In genomic region chr11:116980136-116980793, GRCh38 we compare ENCODE assay signal across 8 cellular contexts.
DNase-seq lines count a peak whose midpoint lies in the region; ATAC-seq, FAIRE-seq and TF ChIP-seq lines count a peak whose summit lies in the region.

No MANE protein-coding gene starts in this region.

- H3K27me3 Mint-ChIP-seq in CD4-positive, alpha-beta T cell, result no peaks in the 10 kb centered on the region
- H3K27me3 Mint-ChIP-seq in activated naive CD8-positive, alpha-beta T cell treated with anti-CD3 and anti-CD28 coated beads for 36 hours, result no peaks in the 10 kb centered on the region

- POLR2A ChIA-PET in CD4-positive, alpha-beta T cell (lab: Charles Lee), result interaction anchor here (0.7 to 1.5 kb wide), 4 partner anchors 20 to 65 kb away, joined by 3 to 5 read pairs (median 4); no protein-coding TSS in a partner anchor

- peak overlapping the region; percentile 69 for H3K27ac Mint-ChIP-seq in CD4-positive, alpha-beta T cell
- H3K27ac Mint-ChIP-seq in activated naive CD8-positive, alpha-beta T cell treated with anti-CD3 and anti-CD28 coated beads for 36 hours, result peak overlapping the region; percentile 80

- FAIRE-seq in urothelium cell line (lab: Jason Lieb, UNC), result no peak

- CTCF ChIA-PET in CD4-positive, alpha-beta T cell (lab: Charles Lee), result no interaction called here

- H3K27ac ChIP-seq in CD4-positive, alpha-beta T cell (ENCODE audit: low read depth, low read length), result peak overlapping the region; percentile 36

- peaks cover 67% of the 10 kb centered on the region for H3K4me1 Mint-ChIP-seq in CD4-positive, alpha-beta T cell (ENCODE audit: low read depth)
- peaks cover 42% of the 10 kb centered on the region for H3K4me1 Mint-ChIP-seq in activated naive CD8-positive, alpha-beta T cell treated with anti-CD3 and anti-CD28 coated beads for 36 hours

- peak overlapping the region; percentile 66 for H3K4me3 Mint-ChIP-seq in CD4-positive, alpha-beta T cell
- H3K4me3 Mint-ChIP-seq in activated naive CD8-positive, alpha-beta T cell treated with anti-CD3 and anti-CD28 coated beads for 36 hours, result peak overlapping the region; percentile 50

- peak; percentile 71 for ATAC-seq in CD4-positive, alpha-beta T cell (ENCODE audit: poor library complexity)
- ATAC-seq in GM19324 (IDR thresholded peaks at IDR 0.05; ENCODE audit: low FRiP score, unreplicated experiment) (peak; percentile 67), HG03095 (IDR thresholded peaks at IDR 0.05; ENCODE audit: unreplicated experiment) (peak; percentile 87)

- H3K27me3 ChIP-seq in CD4-positive, alpha-beta T cell (ENCODE audit: control insufficient read depth, insufficient read depth, low read length), result no peaks in the 10 kb centered on the region

- H3K9me3 ChIP-seq in CD4-positive, alpha-beta T cell (ENCODE audit: control insufficient read depth, low read length), result no peaks in the 10 kb centered on the region

- H3K36me3 Mint-ChIP-seq in CD4-positive, alpha-beta T cell (ENCODE audit: low read depth), result peaks cover 11% of the 10 kb centered on the region
- H3K36me3 Mint-ChIP-seq in activated naive CD8-positive, alpha-beta T cell treated with anti-CD3 and anti-CD28 coated beads for 36 hours, result peaks cover 7% of the 10 kb centered on the region

- no peaks in the 10 kb centered on the region for H3K9me3 Mint-ChIP-seq in CD4-positive, alpha-beta T cell
- H3K9me3 Mint-ChIP-seq in activated naive CD8-positive, alpha-beta T cell treated with anti-CD3 and anti-CD28 coated beads for 36 hours, result no peaks in the 10 kb centered on the region

- no peak for TF ChIP-seq CTCF in CD4-positive, alpha-beta T cell (IDR thresholded peaks at IDR 0.05)

- intact Hi-C loops in CD4-positive, alpha-beta T cell (cut with DNase I, micrococcal nuclease), result no loop called here

- no peak for DNase-seq in CD4-positive, alpha-beta T cell
- no peak for DNase-seq in activated naive CD8-positive, alpha-beta T cell treated with anti-CD3 and anti-CD28 coated beads for 36 hours
- DNase-seq in NCI-H1092 treated with DMSO at 0.1 percent for 48 hours (lab: John Stamatoyannopoulos, UW), result no peak
- no peak for DNase-seq in dedifferentiated amniotic fluid mesenchymal stem cell (ENCODE audit: extremely low spot score)
- DNase-seq in urothelium cell line (ENCODE audit: low spot score), result no peak
- no peak for DNase-seq in SK-N-DZ (ENCODE audit: low spot score)
